In the genomic region with DNA sequence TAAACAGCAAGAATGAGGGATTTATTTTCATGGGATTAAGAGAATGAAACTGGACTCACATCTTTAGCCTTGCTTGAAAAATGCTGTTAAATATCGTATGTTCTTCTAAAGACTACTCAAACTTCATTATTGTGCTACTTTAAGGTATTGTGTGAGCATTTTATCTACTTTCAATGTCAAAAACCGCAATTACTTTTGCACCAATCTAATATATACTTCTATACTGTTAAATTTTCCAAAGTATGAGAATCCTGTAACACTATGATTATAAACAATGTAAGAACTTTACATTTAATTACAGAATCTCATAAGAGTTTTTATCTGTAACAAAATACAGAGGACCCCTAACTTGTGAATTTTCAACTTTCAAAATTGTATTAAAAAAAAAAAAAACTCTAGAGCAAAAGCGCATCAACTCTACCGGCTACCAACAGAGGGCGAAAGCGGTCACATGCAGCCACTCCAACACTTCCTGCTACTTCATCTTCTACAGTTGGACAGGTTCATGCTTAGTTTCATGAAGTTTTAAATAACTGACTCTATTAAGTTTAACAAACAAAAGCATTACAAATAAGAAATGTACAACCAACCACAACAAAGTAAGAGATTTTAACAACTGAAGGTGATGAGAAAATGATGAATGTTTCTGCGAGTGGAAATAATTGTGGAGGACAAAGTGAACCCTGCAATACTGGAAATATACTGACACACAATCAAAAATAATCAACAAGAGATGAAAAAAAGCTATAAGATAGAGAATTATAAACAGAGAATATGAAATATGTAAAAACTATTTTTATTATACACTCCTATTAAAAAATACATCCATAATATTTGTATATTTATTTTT, we compare ENCODE assay signal across 8 cellular contexts.
DNase-seq lines count a peak whose midpoint lies in the region; FAIRE-seq and TF ChIP-seq lines count a peak whose summit lies in the region.

No MANE protein-coding gene starts in this region.

- TF ChIP-seq CTCF in GM12874 (IDR thresholded peaks at IDR 0.05; ENCODE audit: insufficient read depth, low read depth, low read length): peak; percentile 81
- TF ChIP-seq CTCF in neural cell (IDR thresholded peaks at IDR 0.05; ENCODE audit: poor library complexity, severe bottlenecking): peak; percentile 69

- no peaks in the 10 kb centered on the region for H3K9me3 ChIP-seq in effector memory CD4-positive, alpha-beta T cell (ENCODE audit: control insufficient read depth, low read length)
- no peaks in the 10 kb centered on the region for H3K9me3 ChIP-seq in neural cell (ENCODE audit: low read length)

- H3K4me1 ChIP-seq in effector memory CD4-positive, alpha-beta T cell (ENCODE audit: control insufficient read depth, insufficient read depth, low read length, poor library complexity, severe bottlenecking): no peaks in the 10 kb centered on the region

- no peaks in the 10 kb centered on the region for H3K9me2 ChIP-seq in neural cell (ENCODE audit: insufficient read depth, low read length)

- peak; percentile 67 for TF ChIP-seq RAD21 in neural cell (conservative IDR thresholded peaks at IDR 0.05)

- H3K4me2 ChIP-seq in neural cell (ENCODE audit: low read length): peak overlapping the region; percentile 27

- no peak overlapping the region for H3K4me3 ChIP-seq in effector memory CD4-positive, alpha-beta T cell (ENCODE audit: insufficient read depth, low read depth, low read length, poor library complexity, severe bottlenecking)
- peak overlapping the region; percentile 6 for H3K4me3 ChIP-seq in neural cell (ENCODE audit: low read length)

- H3F3A ChIP-seq in neural cell (ENCODE audit: insufficient read depth, low read length, poor library complexity, severe bottlenecking): peaks cover 4% of the 10 kb centered on the region

- H3K36me3 ChIP-seq in effector memory CD4-positive, alpha-beta T cell (ENCODE audit: control insufficient read depth, insufficient read depth, low read length): no peaks in the 10 kb centered on the region
- H3K36me3 ChIP-seq in neural cell (ENCODE audit: insufficient read depth, low read length): no peaks in the 10 kb centered on the region

- DNase-seq in MV-4-11 (lab: John Stamatoyannopoulos, UW) (peak; percentile 48), urothelium cell line (ENCODE audit: low spot score) (peak; percentile 52), NK-92 (lab: John Stamatoyannopoulos, UW; ENCODE audit: unreplicated experiment) (no peak), NCI-H1436 (lab: John Stamatoyannopoulos, UW) (no peak)
- peak; percentile 31 for DNase-seq in activated CD4-positive, alpha-beta T cell treated with anti-CD3 and anti-CD28 coated beads for 1 hour
- DNase-seq in effector memory CD4-positive, alpha-beta T cell: peak; percentile 3 to 25 (median 4)

- no peaks in the 10 kb centered on the region for H3K27me3 ChIP-seq in effector memory CD4-positive, alpha-beta T cell (replicated peaks; ENCODE audit: control insufficient read depth, insufficient read depth, low read length, poor library complexity, severe bottlenecking)
- no peaks in the 10 kb centered on the region for H3K27me3 ChIP-seq in neural cell (ENCODE audit: insufficient read depth, low read depth, low read length)

- TF ChIP-seq EP300 in neural cell (conservative IDR thresholded peaks at IDR 0.05; ENCODE audit: poor library complexity, severe bottlenecking): no peak

- H2AFZ ChIP-seq in neural cell (ENCODE audit: low read depth, low read length): no peak overlapping the region

- peaks cover 5% of the 10 kb centered on the region for H3K79me2 ChIP-seq in neural cell (replicated peaks; ENCODE audit: insufficient read depth, low read length)

- FAIRE-seq in urothelium cell line (lab: Jason Lieb, UNC): no peak

- no peak overlapping the region for H3K27ac ChIP-seq in effector memory CD4-positive, alpha-beta T cell (ENCODE audit: insufficient read depth, low read length, poor library complexity, severe bottlenecking)
- H3K27ac ChIP-seq in neural cell (ENCODE audit: low read length): no peak overlapping the region

- no peaks in the 10 kb centered on the region for H4K20me1 ChIP-seq in neural cell (ENCODE audit: insufficient read depth)

- no peak overlapping the region for H3K9ac ChIP-seq in neural cell (ENCODE audit: low read length)

TF ChIP-seq in neural cell, 6 proteins besides CTCF, POLR2A, EP300 and RAD21:
- TF ChIP-seq SMC3 (conservative IDR thresholded peaks at IDR 0.05; ENCODE audit: poor library complexity): peak; percentile 71
- TF ChIP-seq TAF1 (IDR thresholded peaks at IDR 0.05; ENCODE audit: low read depth): no peak
- TF ChIP-seq MXI1 (conservative IDR thresholded peaks at IDR 0.05; ENCODE audit: poor library complexity, severe bottlenecking): no peak

Comparison
In these comparisons a context has a peak if more than half of its experiments do, and no peak if none do; other contexts are left out.
1. DNase-seq: peak in MV-4-11 (single experiment), activated CD4-positive, alpha-beta T cell treated with anti-CD3 and anti-CD28 coated beads for 1 hour (single experiment), effector memory CD4-positive, alpha-beta T cell (3 of 3) and urothelium cell line (single experiment); none in NK-92 (single experiment) and NCI-H1436 (single experiment).